1 cellular context compared by ENCODE assay signal in the genomic region with DNA sequence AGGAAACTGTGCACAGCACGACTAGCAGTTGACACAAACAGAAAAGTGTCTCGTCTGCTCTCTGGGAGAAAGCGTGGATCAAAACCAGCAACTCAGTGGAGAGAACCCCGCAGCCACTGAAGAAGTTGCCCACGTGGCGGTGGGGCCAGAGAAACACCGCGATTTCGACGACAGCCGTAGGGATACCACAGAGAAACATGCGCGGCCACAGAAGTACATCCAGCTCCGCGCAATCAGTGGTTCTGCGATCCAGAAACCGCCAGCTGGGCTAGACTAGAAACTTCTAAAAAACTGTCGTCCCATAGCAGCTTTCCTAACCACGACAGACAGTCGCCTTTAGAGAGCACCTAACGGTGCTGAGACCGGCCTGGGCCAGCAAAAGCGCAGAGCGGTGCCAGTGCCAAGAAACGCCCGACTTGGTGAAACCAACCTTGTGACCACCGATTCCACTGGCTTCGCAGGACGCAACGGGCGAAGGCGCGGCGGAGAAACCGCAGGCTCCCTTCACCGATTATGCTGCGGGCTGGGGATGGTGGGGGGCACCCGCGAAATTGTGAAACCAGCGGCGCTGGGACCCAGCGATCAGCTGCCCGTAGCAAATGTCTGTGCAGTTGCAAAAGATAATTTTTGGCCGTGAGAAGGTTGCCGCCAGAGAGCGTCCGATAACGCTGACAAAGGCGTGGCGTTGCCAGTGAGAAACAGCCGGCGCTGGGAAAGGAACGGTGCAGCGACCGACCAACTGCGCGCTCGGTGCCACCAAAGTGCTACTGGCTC.
A peak's percentile ranks its signal among the peaks of the same experiment; 100 is the strongest.
TF ChIP-seq lines count a peak whose summit lies in the region.

No MANE protein-coding gene starts in this region.

TF ChIP-seq in K562, 482 proteins besides CTCF, POLR2A, EP300 and RAD21 (continued from another document and continues in another):
- no peak for TF ChIP-seq ZC3H4 (CRISPR knock-in tag; IDR thresholded peaks at IDR 0.05; ENCODE audit: borderline replicate concordance)
- peak; percentile 95 for TF ChIP-seq SNIP1 (IDR thresholded peaks at IDR 0.05; ENCODE audit: low read depth)
- peak; percentile 17 for TF ChIP-seq BRD9 (IDR thresholded peaks at IDR 0.05; ENCODE audit: low read depth, partially characterized antibody)
- TF ChIP-seq GATAD2B (IDR thresholded peaks at IDR 0.05; ENCODE audit: borderline replicate concordance), result peak; percentile 37; the same call in 1 of the 2 replicates
- TF ChIP-seq HMG20B (CRISPR knock-in tag; IDR thresholded peaks at IDR 0.05), result no peak
- 0 out of 2 replicates have a peak, but pooled peaks have one; percentile 63 for TF ChIP-seq ZNF583 (CRISPR knock-in tag; IDR thresholded peaks at IDR 0.05)
- TF ChIP-seq MTA3 (IDR thresholded peaks at IDR 0.05; ENCODE audit: borderline replicate concordance), result peak; percentile 88; the same call in 1 of the 2 replicates
- TF ChIP-seq ARID2 (IDR thresholded peaks at IDR 0.05), result no peak
- TF ChIP-seq GTF3C2 (IDR thresholded peaks at IDR 0.05; ENCODE audit: borderline replicate concordance, extremely low read depth, insufficient read length), result no peak
- no peak for TF ChIP-seq ZNF551 (CRISPR knock-in tag; IDR thresholded peaks at IDR 0.05)
- peak; percentile 87; the same call in 1 of the 2 replicates for TF ChIP-seq ZNF589 (CRISPR knock-in tag; IDR thresholded peaks at IDR 0.05; ENCODE audit: low read depth)
- TF ChIP-seq ATF7 (IDR thresholded peaks at IDR 0.05), result peak; percentile 68
- 0 out of 2 replicates have a peak, but pooled peaks have one; percentile 34 for TF ChIP-seq GTF2F1 (IDR thresholded peaks at IDR 0.05; ENCODE audit: low read depth, low read length)
- peak; percentile 77 for TF ChIP-seq ZNF668 (CRISPR knock-in tag; IDR thresholded peaks at IDR 0.05)
- TF ChIP-seq ZNF280B (CRISPR knock-in tag; IDR thresholded peaks at IDR 0.05), result no peak
- no peak for TF ChIP-seq ZNF23 (CRISPR knock-in tag; IDR thresholded peaks at IDR 0.05)
- no peak for TF ChIP-seq ELF2 (CRISPR knock-in tag; IDR thresholded peaks at IDR 0.05)
- no peak for TF ChIP-seq ZNF778 (CRISPR knock-in tag; IDR thresholded peaks at IDR 0.05)
- no peak for TF ChIP-seq NCOA4 (IDR thresholded peaks at IDR 0.05; ENCODE audit: partially characterized antibody)
- peak; percentile 98 for TF ChIP-seq FOXP1 (CRISPR knock-in tag; IDR thresholded peaks at IDR 0.05)
- peak; percentile 68 for TF ChIP-seq ASH1L (IDR thresholded peaks at IDR 0.05; ENCODE audit: borderline replicate concordance, low read depth, partially characterized antibody)
- TF ChIP-seq SMARCB1 (IDR thresholded peaks at IDR 0.05; ENCODE audit: insufficient read length, low read depth), result peak; percentile 51
- peak; percentile 64 for TF ChIP-seq KDM5B (IDR thresholded peaks at IDR 0.05; ENCODE audit: insufficient replicate concordance, low read depth, low read length)
- TF ChIP-seq, protein P1, sequence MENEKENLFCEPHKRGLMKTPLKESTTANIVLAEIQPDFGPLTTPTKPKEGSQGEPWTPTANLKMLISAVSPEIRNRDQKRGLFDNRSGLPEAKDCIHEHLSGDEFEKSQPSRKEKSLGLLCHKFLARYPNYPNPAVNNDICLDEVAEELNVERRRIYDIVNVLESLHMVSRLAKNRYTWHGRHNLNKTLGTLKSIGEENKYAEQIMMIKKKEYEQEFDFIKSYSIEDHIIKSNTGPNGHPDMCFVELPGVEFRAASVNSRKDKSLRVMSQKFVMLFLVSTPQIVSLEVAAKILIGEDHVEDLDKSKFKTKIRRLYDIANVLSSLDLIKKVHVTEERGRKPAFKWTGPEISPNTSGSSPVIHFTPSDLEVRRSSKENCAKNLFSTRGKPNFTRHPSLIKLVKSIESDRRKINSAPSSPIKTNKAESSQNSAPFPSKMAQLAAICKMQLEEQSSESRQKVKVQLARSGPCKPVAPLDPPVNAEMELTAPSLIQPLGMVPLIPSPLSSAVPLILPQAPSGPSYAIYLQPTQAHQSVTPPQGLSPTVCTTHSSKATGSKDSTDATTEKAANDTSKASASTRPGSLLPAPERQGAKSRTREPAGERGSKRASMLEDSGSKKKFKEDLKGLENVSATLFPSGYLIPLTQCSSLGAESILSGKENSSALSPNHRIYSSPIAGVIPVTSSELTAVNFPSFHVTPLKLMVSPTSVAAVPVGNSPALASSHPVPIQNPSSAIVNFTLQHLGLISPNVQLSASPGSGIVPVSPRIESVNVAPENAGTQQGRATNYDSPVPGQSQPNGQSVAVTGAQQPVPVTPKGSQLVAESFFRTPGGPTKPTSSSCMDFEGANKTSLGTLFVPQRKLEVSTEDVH (IDR thresholded peaks at IDR 0.05; ENCODE audit: low read depth, partially characterized antibody), result peak; percentile 47
- no peak for TF ChIP-seq PHB2 (IDR thresholded peaks at IDR 0.05; ENCODE audit: low read depth)
- no peak; the same call in none of the 2 replicates for TF ChIP-seq ZBED1 (IDR thresholded peaks at IDR 0.05)
- TF ChIP-seq ZMIZ1 (IDR thresholded peaks at IDR 0.05; ENCODE audit: low read depth in 2 of 2, low read length in 2 of 2), result peak in 1 of 2 experiments; percentile 14; a peak in 1 of 4 replicates
- TF ChIP-seq, protein P2, sequence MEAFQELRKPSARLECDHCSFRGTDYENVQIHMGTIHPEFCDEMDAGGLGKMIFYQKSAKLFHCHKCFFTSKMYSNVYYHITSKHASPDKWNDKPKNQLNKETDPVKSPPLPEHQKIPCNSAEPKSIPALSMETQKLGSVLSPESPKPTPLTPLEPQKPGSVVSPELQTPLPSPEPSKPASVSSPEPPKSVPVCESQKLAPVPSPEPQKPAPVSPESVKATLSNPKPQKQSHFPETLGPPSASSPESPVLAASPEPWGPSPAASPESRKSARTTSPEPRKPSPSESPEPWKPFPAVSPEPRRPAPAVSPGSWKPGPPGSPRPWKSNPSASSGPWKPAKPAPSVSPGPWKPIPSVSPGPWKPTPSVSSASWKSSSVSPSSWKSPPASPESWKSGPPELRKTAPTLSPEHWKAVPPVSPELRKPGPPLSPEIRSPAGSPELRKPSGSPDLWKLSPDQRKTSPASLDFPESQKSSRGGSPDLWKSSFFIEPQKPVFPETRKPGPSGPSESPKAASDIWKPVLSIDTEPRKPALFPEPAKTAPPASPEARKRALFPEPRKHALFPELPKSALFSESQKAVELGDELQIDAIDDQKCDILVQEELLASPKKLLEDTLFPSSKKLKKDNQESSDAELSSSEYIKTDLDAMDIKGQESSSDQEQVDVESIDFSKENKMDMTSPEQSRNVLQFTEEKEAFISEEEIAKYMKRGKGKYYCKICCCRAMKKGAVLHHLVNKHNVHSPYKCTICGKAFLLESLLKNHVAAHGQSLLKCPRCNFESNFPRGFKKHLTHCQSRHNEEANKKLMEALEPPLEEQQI (IDR thresholded peaks at IDR 0.05), result peak; percentile 96
- peak; percentile 42 for TF ChIP-seq HNRNPLL (IDR thresholded peaks at IDR 0.05; ENCODE audit: low read depth, low read length, poor library complexity, severe bottlenecking)
- TF ChIP-seq CBX2 (IDR thresholded peaks at IDR 0.05; ENCODE audit: insufficient read depth, low read length, poor library complexity, severe bottlenecking), result no peak
- TF ChIP-seq ZFP91 (CRISPR knock-in tag; IDR thresholded peaks at IDR 0.05), result no peak; the same call in 1 of the 2 replicates
- TF ChIP-seq NR2C1 (IDR thresholded peaks at IDR 0.05), result no peak
- peak; percentile 55; the same call in 1 of the 2 replicates for TF ChIP-seq NR2C1 (tag; IDR thresholded peaks at IDR 0.05)
- TF ChIP-seq ZNF785 (CRISPR knock-in tag; IDR thresholded peaks at IDR 0.05), result no peak
- no peak for TF ChIP-seq POLR2H (tag; IDR thresholded peaks at IDR 0.05; ENCODE audit: low read depth)
- TF ChIP-seq TAL1 (IDR thresholded peaks at IDR 0.05), result peak; percentile 40; the same call in 1 of the 2 replicates
- TF ChIP-seq, protein P3, sequence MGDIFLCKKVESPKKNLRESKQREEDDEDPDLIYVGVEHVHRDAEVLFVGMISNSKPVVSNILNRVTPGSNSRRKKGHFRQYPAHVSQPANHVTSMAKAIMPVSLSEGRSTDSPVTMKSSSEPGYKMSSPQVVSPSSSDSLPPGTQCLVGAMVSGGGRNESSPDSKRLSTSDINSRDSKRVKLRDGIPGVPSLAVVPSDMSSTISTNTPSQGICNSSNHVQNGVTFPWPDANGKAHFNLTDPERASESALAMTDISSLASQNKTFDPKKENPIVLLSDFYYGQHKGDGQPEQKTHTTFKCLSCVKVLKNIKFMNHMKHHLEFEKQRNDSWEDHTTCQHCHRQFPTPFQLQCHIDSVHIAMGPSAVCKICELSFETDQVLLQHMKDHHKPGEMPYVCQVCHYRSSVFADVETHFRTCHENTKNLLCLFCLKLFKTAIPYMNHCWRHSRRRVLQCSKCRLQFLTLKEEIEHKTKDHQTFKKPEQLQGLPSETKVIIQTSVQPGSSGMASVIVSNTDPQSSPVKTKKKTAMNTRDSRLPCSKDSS (IDR thresholded peaks at IDR 0.05; ENCODE audit: low read depth, partially characterized antibody), result no peak
- no peak; the same call in 1 of the 2 replicates for TF ChIP-seq RNF2 (IDR thresholded peaks at IDR 0.05)
- TF ChIP-seq KAT2B (IDR thresholded peaks at IDR 0.05; ENCODE audit: low read depth, low read length), result no peak
- peak; percentile 33; the same call in 1 of the 2 replicates for TF ChIP-seq RHOXF2B (CRISPR knock-in tag; conservative IDR thresholded peaks at IDR 0.05)
- no peak for TF ChIP-seq FOXA1 (IDR thresholded peaks at IDR 0.05; ENCODE audit: borderline replicate concordance)
- TF ChIP-seq, protein P4, sequence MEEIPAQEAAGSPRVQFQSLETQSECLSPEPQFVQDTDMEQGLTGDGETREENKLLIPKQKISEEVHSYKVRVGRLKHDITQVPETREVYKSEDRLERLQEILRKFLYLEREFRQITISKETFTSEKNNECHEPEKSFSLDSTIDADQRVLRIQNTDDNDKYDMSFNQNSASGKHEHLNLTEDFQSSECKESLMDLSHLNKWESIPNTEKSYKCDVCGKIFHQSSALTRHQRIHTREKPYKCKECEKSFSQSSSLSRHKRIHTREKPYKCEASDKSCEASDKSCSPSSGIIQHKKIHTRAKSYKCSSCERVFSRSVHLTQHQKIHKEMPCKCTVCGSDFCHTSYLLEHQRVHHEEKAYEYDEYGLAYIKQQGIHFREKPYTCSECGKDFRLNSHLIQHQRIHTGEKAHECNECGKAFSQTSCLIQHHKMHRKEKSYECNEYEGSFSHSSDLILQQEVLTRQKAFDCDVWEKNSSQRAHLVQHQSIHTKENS (CRISPR knock-in tag; IDR thresholded peaks at IDR 0.05), result no peak
- TF ChIP-seq PTTG1 (tag; IDR thresholded peaks at IDR 0.05; ENCODE audit: low read depth), result peak; percentile 62; the same call in 1 of the 2 replicates
